ENCODE assay signal across 1 cellular context in genomic region chr17:63697341-63698286, GRCh38.
TF ChIP-seq lines count a peak whose summit lies in the region.

No MANE protein-coding gene starts in this region.

TF ChIP-seq in HEK293, 187 proteins besides CTCF, POLR2A, EP300 and RAD21 (continued from another document):
- TF ChIP-seq ZBTB10 (tag by site-specific recombination; IDR thresholded peaks at IDR 0.05) (peak; percentile 67; the same call in 1 of the 2 replicates), ZNF19 (tag by site-specific recombination; IDR thresholded peaks at IDR 0.05; ENCODE audit: low read depth) (no peak), YY1 (tag by site-specific recombination; IDR thresholded peaks at IDR 0.05) (no peak), ZNF623 (tag by site-specific recombination; IDR thresholded peaks at IDR 0.05) (no peak), ZNF362 (tag by site-specific recombination; IDR thresholded peaks at IDR 0.05) (no peak), ZNF776 (tag by site-specific recombination; IDR thresholded peaks at IDR 0.05; ENCODE audit: borderline replicate concordance) (no peak), ZSCAN18 (tag by site-specific recombination; IDR thresholded peaks at IDR 0.05) (no peak), PATZ1 (tag by site-specific recombination; IDR thresholded peaks at IDR 0.05) (peak; percentile 84), MYNN (tag by site-specific recombination; IDR thresholded peaks at IDR 0.05; ENCODE audit: borderline replicate concordance) (no peak), EGR2 (tag by site-specific recombination; IDR thresholded peaks at IDR 0.05; ENCODE audit: low read depth) (no peak), ZNF37A (tag by site-specific recombination; IDR thresholded peaks at IDR 0.05) (no peak), ZNF416 (tag by site-specific recombination; IDR thresholded peaks at IDR 0.05) (no peak), ZSCAN16 (tag by site-specific recombination; IDR thresholded peaks at IDR 0.05) (no peak), ZNF18 (tag by site-specific recombination; IDR thresholded peaks at IDR 0.05) (no peak), KLF8 (tag by site-specific recombination; IDR thresholded peaks at IDR 0.05) (no peak)
TF ChIP-seq in HEK293: peak in this region for 13.
